Comparison of ENCODE assay signal across 11 cellular contexts in genomic region chr6:53837875-53838806, GRCh38. TPM values are rescaled to one million over a fixed set of nuclear protein-coding genes. Genes with fewer than 3 reads are reported as not detected.
DNase-seq lines count a peak whose midpoint lies in the region; ATAC-seq and TF ChIP-seq lines count a peak whose summit lies in the region.
"Had no signal": no experiment of that assay in that cellular context is flagged by ENCODE, and none has a peak within 500 bp of the region (broad histone marks: within the 10 kb centered on the region; RNA-seq: fewer than 3 reads in every experiment).

No MANE protein-coding gene starts in this region.

- H3K27me3 ChIP-seq in mesenchymal stem cell (ENCODE audit: control insufficient read depth in 1 of 2, insufficient read depth in 1 of 2, low read length in 2 of 2) (no peaks in the 10 kb centered on the region), stomach (no peaks in the 10 kb centered on the region)
- H3K27me3 ChIP-seq: BLaER1 had no signal

- no peak overlapping the region for H3K23ac ChIP-seq in mesenchymal stem cell (ENCODE audit: low read length in 2 of 2)

- no peaks in the 10 kb centered on the region for H3K4me1 ChIP-seq in mesenchymal stem cell (ENCODE audit: control insufficient read depth, insufficient read depth, low read depth, low read length)
- H3K4me1 ChIP-seq in stomach = peaks cover 0 to 21% (median 8%) of the 10 kb centered on the region in 4 donors

- H4K91ac ChIP-seq in mesenchymal stem cell (ENCODE audit: low read length) = no peak overlapping the region

- TF ChIP-seq EP300 in stomach (IDR thresholded peaks at IDR 0.05) = no peak

- no peak overlapping the region for H2BK15ac ChIP-seq in mesenchymal stem cell (ENCODE audit: low read depth, poor library complexity, severe bottlenecking)

- ATAC-seq in left cardiac atrium = peak; percentile 34 to 52
- no peak for ATAC-seq in GM18909 (IDR thresholded peaks at IDR 0.05; ENCODE audit: poor library complexity, unreplicated experiment)
- ATAC-seq: K562 had no signal

- no peak for TF ChIP-seq CTCF in stomach (IDR thresholded peaks at IDR 0.05)

- no peak overlapping the region for H2BK12ac ChIP-seq in mesenchymal stem cell (ENCODE audit: low read length in 2 of 2)

- no peak overlapping the region for H3K14ac ChIP-seq in mesenchymal stem cell (ENCODE audit: low read length in 2 of 2)

- no peak overlapping the region for H2AFZ ChIP-seq in mesenchymal stem cell (ENCODE audit: low read depth, low read length)

- H3K36me3 ChIP-seq in mesenchymal stem cell (ENCODE audit: control insufficient read depth in 1 of 2, insufficient read depth in 2 of 2, low read depth in 1 of 2, low read length in 2 of 2) (no peaks in the 10 kb centered on the region), stomach (peaks cover 0 to 5% (median 0%) of the 10 kb centered on the region in 4 donors)
- H3K36me3 ChIP-seq: BLaER1 had no signal

- peaks cover 18% of the 10 kb centered on the region for H3K79me1 ChIP-seq in mesenchymal stem cell (replicated peaks; ENCODE audit: low read length, poor library complexity, severe bottlenecking)

- no peak overlapping the region for H3K4me3 ChIP-seq in mesenchymal stem cell (ENCODE audit: insufficient read depth in 1 of 2, low read depth in 1 of 2, low read length in 2 of 2)
- H3K4me3 ChIP-seq in stomach = no peak overlapping the region
- H3K4me3 ChIP-seq: BLaER1, K562 had no signal

- H3K4ac ChIP-seq in mesenchymal stem cell (ENCODE audit: low read depth in 1 of 2, low read length in 2 of 2) = no peak overlapping the region

- H2BK120ac ChIP-seq in mesenchymal stem cell (ENCODE audit: low read depth, low read length) = no peak overlapping the region

- H3K9ac ChIP-seq in mesenchymal stem cell (ENCODE audit: low read length) = no peak overlapping the region
- H3K9ac ChIP-seq: BLaER1 had no signal

- H3K18ac ChIP-seq in mesenchymal stem cell (ENCODE audit: low read depth in 1 of 2, low read length in 2 of 2) = no peak overlapping the region

- no peak overlapping the region for H4K8ac ChIP-seq in mesenchymal stem cell (ENCODE audit: low read length)

- H3K9me3 ChIP-seq in mesenchymal stem cell (ENCODE audit: control insufficient read depth, low read length) (peaks cover 11% of the 10 kb centered on the region), stomach (peaks cover 0 to 9% (median 3%) of the 10 kb centered on the region in 4 donors)

- no peak overlapping the region for H2BK5ac ChIP-seq in mesenchymal stem cell (ENCODE audit: low read depth, low read length, poor library complexity, severe bottlenecking)

- no peak for DNase-seq in left cardiac atrium
- DNase-seq in cardiac septum (ENCODE audit: low spot score) = no peak
- peak; percentile 70 for DNase-seq in amniotic epithelial cell (ENCODE audit: low read depth)
- peak; percentile 11 for DNase-seq in mesenchymal stem cell
- no peak for DNase-seq in activated T-cell treated with anti-CD3 and anti-CD28 coated beads, Interleukin-2, amount 50 U/mL, for 48 hours
- DNase-seq in NCI-H1694 treated with DMSO at 0.1 percent for 48 hours (lab: John Stamatoyannopoulos, UW) = no peak
- no peak for DNase-seq in stomach

- intact Hi-C loops in left cardiac atrium (cut with DNase I) (no loop called here), cardiac septum (cut with DNase I) (loop anchor here (5.0 kb wide), 1 partner anchor 41 kb away; the partner anchor contains the start of gene LRRC1), stomach (cut with DNase I; ENCODE audit: low total_unique reads) (no loop called here)

- H2AK5ac ChIP-seq in mesenchymal stem cell (ENCODE audit: low read length, severe bottlenecking) = no peak overlapping the region

- H3K27ac ChIP-seq in mesenchymal stem cell (ENCODE audit: low read length, poor library complexity, severe bottlenecking) = no peak overlapping the region
- peak overlapping the region in 2 of 5 donors; percentile 4 to 5 for H3K27ac ChIP-seq in stomach
- H3K27ac ChIP-seq: BLaER1, epithelial cell of prostate had no signal

- WGBS in mesenchymal stem cell = 50% methylated on average over 1 of the region's 3 CpGs
- WGBS in stomach, 5 donors = 39 to 58% (median 46%) methylated on average over 3 of the region's 3 CpGs

- H3K4me2 ChIP-seq in mesenchymal stem cell (ENCODE audit: low read length, poor library complexity, severe bottlenecking) = no peak overlapping the region
- H3K4me2 ChIP-seq: BLaER1 had no signal

- no peak for TF ChIP-seq POLR2A in stomach (IDR thresholded peaks at IDR 0.05)

RNA-seq across cellular contexts. Expression of gene LRRC1, which starts 43.3 kb away (rescaled TPM):
- total RNA-seq in left cardiac atrium (1 to 10 TPM; 3.8 to 4.9 TPM), cardiac septum (6.4 TPM), stomach (10 to 100 TPM in 3 of 5 donors, 1 to 10 TPM in 2; 2.9 to 50.4 (median 35.1) TPM)
- 3.4 TPM for polyA plus RNA-seq in mesenchymal stem cell (2013, experiment 1 of 2)
- 3.2 TPM for polyA plus RNA-seq in mesenchymal stem cell (2013, experiment 2 of 2)
- 10 to 100 TPM in 2 of 3 donors, 1 to 10 TPM in 1; 6.7 to 12.2 (median 12.2) TPM for polyA plus RNA-seq in stomach
- total RNA-seq: K562 had no signal
- polyA plus RNA-seq: K562 had no signal

Comparison
In these comparisons a context has a peak if more than half of its experiments do, and no peak if none do; other contexts are left out.
1. DNase-seq: peak in amniotic epithelial cell (single experiment) and mesenchymal stem cell (single experiment); none in left cardiac atrium (single experiment), cardiac septum (single experiment), activated T-cell treated with anti-CD3 and anti-CD28 coated beads, Interleukin-2, amount 50 U/mL, for 48 hours (0 of 2), NCI-H1694 treated with DMSO at 0.1 percent for 48 hours (single experiment) and stomach (single experiment).